In genomic region chr6:121436966-121437756, GRCh38 we compare ENCODE assay signal across 8 cellular contexts. TPM values are rescaled to one million over a fixed set of nuclear protein-coding genes. Genes with fewer than 3 reads are reported as not detected.
DNase-seq lines count a peak whose midpoint lies in the region; ATAC-seq and TF ChIP-seq lines count a peak whose summit lies in the region.

No MANE protein-coding gene starts in this region.

- no peaks in the 10 kb centered on the region for H4K20me1 ChIP-seq in PC-3 (ENCODE audit: low read length)

- peak overlapping the region; percentile 37 for H2AFZ ChIP-seq in PC-3 (ENCODE audit: low read length)

- H3K27ac ChIP-seq in PC-3 (ENCODE audit: low read length): peak overlapping the region; percentile 54

- intact Hi-C loops in PC-3 (cut with micrococcal nuclease): loop anchor here (5.0 to 10.0 kb wide), 5 partner anchors 45 to 748 kb away; no protein-coding TSS in a partner anchor

- no peak for TF ChIP-seq CTCF in PC-3 (conservative IDR thresholded peaks at IDR 0.05; ENCODE audit: low read depth, low read length)
- TF ChIP-seq CTCF in cardiac fibroblast (IDR thresholded peaks at IDR 0.05; ENCODE audit: low read depth, low read length): no peak
- TF ChIP-seq CTCF in kidney epithelial cell (IDR thresholded peaks at IDR 0.05; ENCODE audit: insufficient read depth, low read length, poor library complexity, severe bottlenecking): no peak

- CTCF ChIA-PET in PC-3 (lab: Charles Lee): no interaction called here

- no peaks in the 10 kb centered on the region for H3K9me3 ChIP-seq in PC-3 (ENCODE audit: low read length)

- no peaks in the 10 kb centered on the region for H3K4me1 ChIP-seq in PC-3 (ENCODE audit: insufficient read depth, low read length)

- POLR2A ChIA-PET in PC-3 (lab: Charles Lee; ENCODE audit: unreplicated experiment): interaction anchor here (0.7 kb wide), 1 partner anchor 126 kb away, joined by 7 read pairs; no protein-coding TSS in a partner anchor

- H3K79me2 ChIP-seq in PC-3 (ENCODE audit: low read length): peaks cover 52% of the 10 kb centered on the region

- H3K27me3 ChIP-seq in PC-3 (ENCODE audit: low read length): peaks cover 26% of the 10 kb centered on the region
- no peaks in the 10 kb centered on the region for H3K27me3 ChIP-seq in kidney epithelial cell (ENCODE audit: control insufficient read depth, insufficient read depth, low read length)

- H3F3A ChIP-seq in PC-3 (ENCODE audit: low read length, unreplicated experiment): no peaks in the 10 kb centered on the region

- peak overlapping the region; percentile 73 for H3K9ac ChIP-seq in PC-3 (ENCODE audit: low read length)

- H3K4me2 ChIP-seq in PC-3 (ENCODE audit: low read length): peak overlapping the region; percentile 90

- H3K4me3 ChIP-seq in PC-3 (ENCODE audit: low read length) (peak overlapping the region; percentile 75), cardiac fibroblast (replicated peaks in 1 of 2; ENCODE audit: low read depth in 2 of 2, low read length in 2 of 2) (peak overlapping the region; percentile 74 to 76), kidney epithelial cell (ENCODE audit: low read depth, low read length) (peak overlapping the region; percentile 71)

- ATAC-seq in PC-3 (peak; percentile 20; the same call in 1 of the 2 replicates), GM21825 (IDR thresholded peaks at IDR 0.05; ENCODE audit: unreplicated experiment) (no peak), GM18907 (IDR thresholded peaks at IDR 0.05; ENCODE audit: unreplicated experiment) (no peak)

- no TSS peak for BruUV-seq in PC-3 (replicated peaks; lab: Mats Ljungman, UMichigan)

- no peaks in the 10 kb centered on the region for H3K9me2 ChIP-seq in PC-3 (replicated peaks; ENCODE audit: low read length)

- H3K36me3 ChIP-seq in PC-3 (ENCODE audit: low read depth, low read length) (no peaks in the 10 kb centered on the region), kidney epithelial cell (ENCODE audit: control insufficient read depth, insufficient read depth, low read length) (no peaks in the 10 kb centered on the region)

- DNase-seq in D341Med (ENCODE audit: low spot score): peak; percentile 63
- peak; percentile 20 for DNase-seq in PC-3
- DNase-seq in cardiac fibroblast (ENCODE audit: low read depth in 2 of 2): peak; percentile 68 to 73
- no peak for DNase-seq in kidney epithelial cell (ENCODE audit: low read depth)
- peak; percentile 6 for DNase-seq in stimulated activated CD4-positive, alpha-beta T cell treated with anti-CD3 and anti-CD28 coated beads, Interleukin-1b, Interleukin-23, amount 100 ng/mL, for 48 hours
- DNase-seq in RPMI8226: no peak

RNA-seq across cellular contexts. Expression of gene GJA1, which starts 1.7 kb away (rescaled TPM):
- total RNA-seq in PC-3 (2014; rRNA removed): 14.0 and 15.2 TPM in 2 replicates
- total RNA-seq in kidney epithelial cell: 299 and 300 TPM in 2 replicates

Comparison
In these comparisons a context has a peak if more than half of its experiments do, and no peak if none do; other contexts are left out.
1. DNase-seq: peak in D341Med (single experiment), PC-3 (single experiment), cardiac fibroblast (2 of 2) and stimulated activated CD4-positive, alpha-beta T cell treated with anti-CD3 and anti-CD28 coated beads, Interleukin-1b, Interleukin-23, amount 100 ng/mL, for 48 hours (single experiment); none in kidney epithelial cell (single experiment) and RPMI8226 (single experiment).
2. RNA of gene GJA1, which starts 1.7 kb away (total RNA-seq): 299 to 300 TPM in kidney epithelial cell; 14.0 to 15.2 TPM in PC-3; every median in the first group is over 10 times any median in the second.
3. Peak in every context shown above with its lines, with median percentiles within 50 percentile points of each other: H3K4me3 ChIP-seq.